Comparison of ENCODE assay signal across 17 cellular contexts in genomic region chr3:52137311-52137710, GRCh38.
"Had no signal": no experiment of that assay in that cellular context is flagged by ENCODE, and none has a peak within 500 bp of the region (broad histone marks: within the 10 kb centered on the region; RNA-seq: fewer than 3 reads in every experiment).

No MANE protein-coding gene starts in this region.

- H3K4me3 ChIP-seq: colonic mucosa, ovary, sigmoid colon, spleen, tibial nerve had no signal

- H3K9me3 ChIP-seq: colonic mucosa, ovary, sigmoid colon, spleen, tibial nerve had no signal

- ATAC-seq: activated CD8-positive, alpha-beta T cell treated with anti-CD3 and anti-CD28 coated beads for 36 hours; activated naive CD8-positive, alpha-beta T cell treated with anti-CD3 and anti-CD28 coated beads, Interleukin-2, amount 50 U/mL, for 24 hours; stimulated activated memory B cell treated with anti-CD40 and anti-IgM and Interleukin-4, amounts not matched to agents 10 μg/mL and 1 μg/mL and 100 μg/mL, for 72 hours had no signal

- H3K27me3 ChIP-seq: colonic mucosa, ovary, sigmoid colon, spleen, tibial nerve had no signal

- H3K4me1 ChIP-seq: colonic mucosa, sigmoid colon had no signal

- H3K27ac ChIP-seq: colonic mucosa, ovary had no signal

- H3K36me3 ChIP-seq: colonic mucosa, ovary, sigmoid colon, tibial nerve had no signal

- DNase-seq: activated CD4-positive, alpha-beta T cell treated with anti-CD3 and anti-CD28 coated beads, Interleukin-2, amount 10 ng/mL, durations not matched to agents 24 days and 14 days; activated CD8-positive, alpha-beta T cell treated with anti-CD3 and anti-CD28 coated beads for 36 hours; activated naive CD4-positive, alpha-beta T cell treated with anti-CD3 and anti-CD28 coated beads for 36 hours; activated naive CD8-positive, alpha-beta T cell treated with anti-CD3 and anti-CD28 coated beads, Interleukin-2, amount 50 U/mL, for 24 hours; activated T-cell treated with anti-CD3 and anti-CD28 coated beads, Interleukin-2, amount 50 U/mL, for 24 hours; anterior cingulate cortex; colonic mucosa; endodermal cell; midbrain; ovary; sigmoid colon; spleen; stimulated activated CD4-positive, alpha-beta T cell treated with anti-CD3 and anti-CD28 coated beads, Interleukin-4, amount 100 ng/mL, for 4 hours; T-helper 1 cell; T1000 had no signal
